Comparison of ENCODE assay signal across 24 cellular contexts in the genomic region with DNA sequence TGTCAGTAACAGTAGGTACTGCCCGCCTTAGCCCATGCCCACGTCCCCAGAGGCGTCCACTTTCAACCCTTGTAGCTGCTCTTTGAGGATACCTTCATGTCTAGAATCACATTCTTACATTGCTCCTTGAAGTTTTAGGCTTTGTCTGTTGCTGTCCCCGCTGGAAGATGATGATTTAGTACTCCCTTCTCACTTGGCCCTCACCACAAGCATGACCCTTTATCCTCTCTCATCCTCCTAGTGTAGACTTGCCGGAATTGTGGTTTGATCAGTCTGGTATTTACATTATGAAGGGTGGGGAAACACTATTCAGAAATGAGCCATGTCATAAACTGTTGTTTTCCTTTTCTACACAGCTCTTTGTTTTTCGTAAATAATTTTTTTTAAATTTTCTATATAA.
A peak's percentile ranks its signal among the peaks of the same experiment; 100 is the strongest.
DNase-seq lines count a peak whose midpoint lies in the region; ATAC-seq and TF ChIP-seq lines count a peak whose summit lies in the region.
"Had no signal": no experiment of that assay in that cellular context is flagged by ENCODE, and none has a peak within 500 bp of the region (broad histone marks: within the 10 kb centered on the region; RNA-seq: fewer than 3 reads in every experiment).

No MANE protein-coding gene starts in this region.

- H3K36me3 Mint-ChIP-seq in activated naive CD4-positive, alpha-beta T cell treated with anti-CD3 and anti-CD28 coated beads, Interleukin-2, amount 10 ng/mL, durations not matched to agents 7 days and 5 days: no peaks in the 10 kb centered on the region
- no peaks in the 10 kb centered on the region for H3K36me3 Mint-ChIP-seq in stimulated activated effector memory CD8-positive, alpha-beta T cell treated with anti-CD3 and anti-CD28 coated beads, Interleukin-12 subunit alpha, Interleukin-12 subunit beta, amount 100 ng/mL, for 72 hours

- no peaks in the 10 kb centered on the region for H3K9me3 ChIP-seq in Karpas-422 (ENCODE audit: low read length)
- H3K9me3 ChIP-seq: BE2C, upper lobe of left lung had no signal

- peaks cover 40% of the 10 kb centered on the region for H3K4me1 Mint-ChIP-seq in activated naive CD4-positive, alpha-beta T cell treated with anti-CD3 and anti-CD28 coated beads, Interleukin-2, amount 10 ng/mL, durations not matched to agents 7 days and 5 days
- peaks cover 75% of the 10 kb centered on the region for H3K4me1 Mint-ChIP-seq in stimulated activated effector memory CD8-positive, alpha-beta T cell treated with anti-CD3 and anti-CD28 coated beads, Interleukin-12 subunit alpha, Interleukin-12 subunit beta, amount 100 ng/mL, for 72 hours

- DNase-seq in activated naive CD4-positive, alpha-beta T cell treated with anti-CD3 and anti-CD28 coated beads, Interleukin-2, amount 10 ng/mL, durations not matched to agents 7 days and 5 days: no peak
- no peak for DNase-seq in activated naive CD4-positive, alpha-beta T cell treated with Interleukin-2 at 50 U/mL for 16 hours
- no peak for DNase-seq in Karpas-422
- DNase-seq in astrocyte of the spinal cord (ENCODE audit: low read depth, low spot score): peak; percentile 10
- no peak for DNase-seq in stimulated activated effector memory CD8-positive, alpha-beta T cell treated with anti-CD3 and anti-CD28 coated beads, Interleukin-12 subunit alpha, Interleukin-12 subunit beta, amount 100 ng/mL, for 72 hours (ENCODE audit: low spot score in 2 of 2)
- DNase-seq in RWPE1 (ENCODE audit: low spot score): no peak
- no peak for DNase-seq in NAMALWA (ENCODE audit: low spot score)
- no peak for DNase-seq in NCI-H524 treated with DMSO at 0.1 percent for 48 hours (lab: John Stamatoyannopoulos, UW)
- DNase-seq: activated CD4-positive, alpha-beta memory T cell treated with anti-CD3 and anti-CD28 coated beads, Interleukin-2, amount 10 ng/mL, durations not matched to agents 7 days and 5 days; activated CD4-positive, CD25-positive, alpha-beta regulatory T cell; activated gamma-delta T cell; amygdala; BE2C; NCI-H1417; nucleus accumbens; OCI-M1; SHP77; substantia nigra; SW 1271; T1000; upper lobe of left lung had no signal

- no peak overlapping the region for H3K4me3 ChIP-seq in Karpas-422 (ENCODE audit: low read length)
- no peak overlapping the region for H3K4me3 ChIP-seq in astrocyte of the spinal cord (ENCODE audit: low read depth, low read length)
- H3K4me3 ChIP-seq: cardiac muscle cell, lung, upper lobe of left lung had no signal

- H3K27ac ChIP-seq in Karpas-422 (ENCODE audit: low read length) (no peak overlapping the region), RWPE1 (no peak overlapping the region)
- H3K27ac ChIP-seq: cardiac muscle cell, upper lobe of left lung had no signal

- POLR2A ChIA-PET in RWPE1 (lab: Yijun Ruan, JAX; ENCODE audit: low non-redundant PET): no interaction called here

- H3K4me3 Mint-ChIP-seq in activated naive CD4-positive, alpha-beta T cell treated with anti-CD3 and anti-CD28 coated beads, Interleukin-2, amount 10 ng/mL, durations not matched to agents 7 days and 5 days: no peak overlapping the region
- H3K4me3 Mint-ChIP-seq in stimulated activated effector memory CD8-positive, alpha-beta T cell treated with anti-CD3 and anti-CD28 coated beads, Interleukin-12 subunit alpha, Interleukin-12 subunit beta, amount 100 ng/mL, for 72 hours: no peak overlapping the region
- H3K4me3 Mint-ChIP-seq: activated CD4-positive, alpha-beta memory T cell treated with anti-CD3 and anti-CD28 coated beads, Interleukin-2, amount 10 ng/mL, durations not matched to agents 7 days and 5 days; dendritic cell treated with granulocyte-macrophage colony-stimulating factor and Interleukin-4, amounts not matched to agents 40 ng/mL and 50 ng/mL, for 4 days had no signal

- peaks cover 82% of the 10 kb centered on the region for H3K4me1 ChIP-seq in Karpas-422 (ENCODE audit: low read length)
- H3K4me1 ChIP-seq: BE2C had no signal

- peaks cover 99% of the 10 kb centered on the region for H3K79me2 ChIP-seq in Karpas-422 (ENCODE audit: low read length)

- no peaks in the 10 kb centered on the region for H3K9me2 ChIP-seq in Karpas-422 (replicated peaks; ENCODE audit: insufficient read depth, low read length)

- peaks cover 16% of the 10 kb centered on the region; the same call in 1 of the 2 replicates for H4K20me1 ChIP-seq in Karpas-422 (ENCODE audit: insufficient read depth, low read depth, low read length)

- H3K4me2 ChIP-seq in Karpas-422 (ENCODE audit: low read depth, low read length, poor library complexity, severe bottlenecking): peak overlapping the region; percentile 58

- in situ Hi-C loops in astrocyte of the spinal cord (cut with HindIII; ENCODE audit: low sequenced_read_pairs): no loop called here

- no peak for ATAC-seq in stimulated activated effector memory CD8-positive, alpha-beta T cell treated with anti-CD3 and anti-CD28 coated beads, Interleukin-12 subunit alpha, Interleukin-12 subunit beta, amount 100 ng/mL, for 72 hours

- CTCF ChIA-PET in activated naive CD4-positive, alpha-beta T cell treated with anti-CD3 and anti-CD28 coated beads, Interleukin-2, amount 10 ng/mL, durations not matched to agents 7 days and 5 days (lab: Charles Lee): no interaction called here
- CTCF ChIA-PET in RWPE1 (lab: Yijun Ruan, JAX): no interaction called here

- no peak overlapping the region for H2AFZ ChIP-seq in Karpas-422 (ENCODE audit: low read length)

- no peaks in the 10 kb centered on the region for H3K36me3 ChIP-seq in Karpas-422 (ENCODE audit: insufficient read depth, low read length)
- H3K36me3 ChIP-seq: BE2C, cardiac muscle cell, upper lobe of left lung had no signal

- H3K9ac ChIP-seq in Karpas-422 (ENCODE audit: low read length): no peak overlapping the region

- no peaks in the 10 kb centered on the region for H3K9me3 Mint-ChIP-seq in activated naive CD4-positive, alpha-beta T cell treated with anti-CD3 and anti-CD28 coated beads, Interleukin-2, amount 10 ng/mL, durations not matched to agents 7 days and 5 days
- H3K9me3 Mint-ChIP-seq in stimulated activated effector memory CD8-positive, alpha-beta T cell treated with anti-CD3 and anti-CD28 coated beads, Interleukin-12 subunit alpha, Interleukin-12 subunit beta, amount 100 ng/mL, for 72 hours: no peaks in the 10 kb centered on the region
- H3K9me3 Mint-ChIP-seq: activated CD4-positive, alpha-beta memory T cell treated with anti-CD3 and anti-CD28 coated beads, Interleukin-2, amount 10 ng/mL, durations not matched to agents 7 days and 5 days had no signal

- H3K27me3 Mint-ChIP-seq in activated naive CD4-positive, alpha-beta T cell treated with anti-CD3 and anti-CD28 coated beads, Interleukin-2, amount 10 ng/mL, durations not matched to agents 7 days and 5 days: no peaks in the 10 kb centered on the region
- H3K27me3 Mint-ChIP-seq: activated CD4-positive, alpha-beta memory T cell treated with anti-CD3 and anti-CD28 coated beads, Interleukin-2, amount 10 ng/mL, durations not matched to agents 7 days and 5 days; dendritic cell treated with granulocyte-macrophage colony-stimulating factor and Interleukin-4, amounts not matched to agents 40 ng/mL and 50 ng/mL, for 4 days had no signal

- H3K27me3 ChIP-seq in Karpas-422 (ENCODE audit: low read length): no peaks in the 10 kb centered on the region
- H3K27me3 ChIP-seq: BE2C, cardiac muscle cell, upper lobe of left lung had no signal

- peak overlapping the region; percentile 12 for H3K27ac Mint-ChIP-seq in activated naive CD4-positive, alpha-beta T cell treated with anti-CD3 and anti-CD28 coated beads, Interleukin-2, amount 10 ng/mL, durations not matched to agents 7 days and 5 days
- H3K27ac Mint-ChIP-seq in stimulated activated effector memory CD8-positive, alpha-beta T cell treated with anti-CD3 and anti-CD28 coated beads, Interleukin-12 subunit alpha, Interleukin-12 subunit beta, amount 100 ng/mL, for 72 hours: peak overlapping the region; percentile 33
- H3K27ac Mint-ChIP-seq: activated CD4-positive, alpha-beta memory T cell treated with anti-CD3 and anti-CD28 coated beads, Interleukin-2, amount 10 ng/mL, durations not matched to agents 7 days and 5 days had no signal

- TF ChIP-seq CTCF in astrocyte of the spinal cord (IDR thresholded peaks at IDR 0.05; ENCODE audit: low read depth, low read length) (no peak), RWPE1 (conservative IDR thresholded peaks at IDR 0.05; ENCODE audit: low read depth) (no peak)
